Comparison of ENCODE assay signal across 1 cellular context in the genomic region with DNA sequence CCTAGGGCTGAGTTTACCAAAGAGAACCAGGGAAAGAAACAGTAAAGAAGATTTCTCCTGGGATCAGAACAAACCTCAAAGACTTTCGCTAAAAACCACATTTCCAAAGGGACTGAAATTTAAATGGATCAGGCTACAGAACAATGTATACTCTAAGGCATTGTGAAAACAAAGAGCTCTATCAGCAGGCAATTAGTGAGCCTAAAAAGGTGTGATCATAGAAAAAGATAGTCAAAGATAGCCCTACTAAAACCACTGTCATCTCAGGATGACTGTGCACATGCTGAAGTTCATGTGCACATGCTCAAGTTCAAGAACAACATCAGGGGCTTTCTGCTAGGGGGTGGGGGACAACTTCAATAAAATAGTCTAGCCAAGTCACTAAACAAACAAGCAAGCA.
A peak's percentile ranks its signal among the peaks of the same experiment; 100 is the strongest.
TF ChIP-seq lines count a peak whose summit lies in the region.

No MANE protein-coding gene starts in this region.

TF ChIP-seq in GM12878, 131 proteins besides CTCF, POLR2A, EP300 and RAD21 (continued from another document):
- TF ChIP-seq, protein P1, sequence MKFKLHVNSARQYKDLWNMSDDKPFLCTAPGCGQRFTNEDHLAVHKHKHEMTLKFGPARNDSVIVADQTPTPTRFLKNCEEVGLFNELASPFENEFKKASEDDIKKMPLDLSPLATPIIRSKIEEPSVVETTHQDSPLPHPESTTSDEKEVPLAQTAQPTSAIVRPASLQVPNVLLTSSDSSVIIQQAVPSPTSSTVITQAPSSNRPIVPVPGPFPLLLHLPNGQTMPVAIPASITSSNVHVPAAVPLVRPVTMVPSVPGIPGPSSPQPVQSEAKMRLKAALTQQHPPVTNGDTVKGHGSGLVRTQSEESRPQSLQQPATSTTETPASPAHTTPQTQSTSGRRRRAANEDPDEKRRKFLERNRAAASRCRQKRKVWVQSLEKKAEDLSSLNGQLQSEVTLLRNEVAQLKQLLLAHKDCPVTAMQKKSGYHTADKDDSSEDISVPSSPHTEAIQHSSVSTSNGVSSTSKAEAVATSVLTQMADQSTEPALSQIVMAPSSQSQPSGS (IDR thresholded peaks at IDR 0.05; ENCODE audit: low read length) = no peak
- no peak for TF ChIP-seq NR2C1 (IDR thresholded peaks at IDR 0.05)
- TF ChIP-seq SIX5 (IDR thresholded peaks at IDR 0.05; ENCODE audit: low read depth, low read length, severe bottlenecking) = no peak
- TF ChIP-seq CBX5 (IDR thresholded peaks at IDR 0.05; ENCODE audit: low read depth) = no peak
- no peak for TF ChIP-seq HDAC2 (IDR thresholded peaks at IDR 0.05)
- no peak for TF ChIP-seq TARDBP (IDR thresholded peaks at IDR 0.05; ENCODE audit: borderline replicate concordance)
- TF ChIP-seq, protein P2, sequence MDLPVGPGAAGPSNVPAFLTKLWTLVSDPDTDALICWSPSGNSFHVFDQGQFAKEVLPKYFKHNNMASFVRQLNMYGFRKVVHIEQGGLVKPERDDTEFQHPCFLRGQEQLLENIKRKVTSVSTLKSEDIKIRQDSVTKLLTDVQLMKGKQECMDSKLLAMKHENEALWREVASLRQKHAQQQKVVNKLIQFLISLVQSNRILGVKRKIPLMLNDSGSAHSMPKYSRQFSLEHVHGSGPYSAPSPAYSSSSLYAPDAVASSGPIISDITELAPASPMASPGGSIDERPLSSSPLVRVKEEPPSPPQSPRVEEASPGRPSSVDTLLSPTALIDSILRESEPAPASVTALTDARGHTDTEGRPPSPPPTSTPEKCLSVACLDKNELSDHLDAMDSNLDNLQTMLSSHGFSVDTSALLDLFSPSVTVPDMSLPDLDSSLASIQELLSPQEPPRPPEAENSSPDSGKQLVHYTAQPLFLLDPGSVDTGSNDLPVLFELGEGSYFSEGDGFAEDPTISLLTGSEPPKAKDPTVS (IDR thresholded peaks at IDR 0.05; ENCODE audit: low read depth, low read length) = no peak
- TF ChIP-seq HDGF (IDR thresholded peaks at IDR 0.05) = no peak
- TF ChIP-seq TBL1XR1 (IDR thresholded peaks at IDR 0.05; ENCODE audit: low read depth, low read length) = no peak
- TF ChIP-seq, protein P3, sequence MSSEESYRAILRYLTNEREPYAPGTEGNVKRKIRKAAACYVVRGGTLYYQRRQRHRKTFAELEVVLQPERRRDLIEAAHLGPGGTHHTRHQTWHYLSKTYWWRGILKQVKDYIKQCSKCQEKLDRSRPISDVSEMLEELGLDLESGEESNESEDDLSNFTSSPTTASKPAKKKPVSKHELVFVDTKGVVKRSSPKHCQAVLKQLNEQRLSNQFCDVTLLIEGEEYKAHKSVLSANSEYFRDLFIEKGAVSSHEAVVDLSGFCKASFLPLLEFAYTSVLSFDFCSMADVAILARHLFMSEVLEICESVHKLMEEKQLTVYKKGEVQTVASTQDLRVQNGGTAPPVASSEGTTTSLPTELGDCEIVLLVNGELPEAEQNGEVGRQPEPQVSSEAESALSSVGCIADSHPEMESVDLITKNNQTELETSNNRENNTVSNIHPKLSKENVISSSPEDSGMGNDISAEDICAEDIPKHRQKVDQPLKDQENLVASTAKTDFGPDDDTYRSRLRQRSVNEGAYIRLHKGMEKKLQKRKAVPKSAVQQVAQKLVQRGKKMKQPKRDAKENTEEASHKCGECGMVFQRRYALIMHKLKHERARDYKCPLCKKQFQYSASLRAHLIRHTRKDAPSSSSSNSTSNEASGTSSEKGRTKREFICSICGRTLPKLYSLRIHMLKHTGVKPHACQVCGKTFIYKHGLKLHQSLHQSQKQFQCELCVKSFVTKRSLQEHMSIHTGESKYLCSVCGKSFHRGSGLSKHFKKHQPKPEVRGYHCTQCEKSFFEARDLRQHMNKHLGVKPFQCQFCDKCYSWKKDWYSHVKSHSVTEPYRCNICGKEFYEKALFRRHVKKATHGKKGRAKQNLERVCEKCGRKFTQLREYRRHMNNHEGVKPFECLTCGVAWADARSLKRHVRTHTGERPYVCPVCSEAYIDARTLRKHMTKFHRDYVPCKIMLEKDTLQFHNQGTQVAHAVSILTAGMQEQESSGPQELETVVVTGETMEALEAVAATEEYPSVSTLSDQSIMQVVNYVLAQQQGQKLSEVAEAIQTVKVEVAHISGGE (CRISPR knock-in tag; IDR thresholded peaks at IDR 0.05) = no peak
- no peak for TF ChIP-seq CHD1 (IDR thresholded peaks at IDR 0.05; ENCODE audit: low read depth, low read length)
- TF ChIP-seq RBBP5 (conservative IDR thresholded peaks at IDR 0.05) = no peak
- no peak for TF ChIP-seq SMAD1 (IDR thresholded peaks at IDR 0.05; ENCODE audit: low read depth, partially characterized antibody)
- TF ChIP-seq YY1 (IDR thresholded peaks at IDR 0.05; ENCODE audit: low read depth, low read length) = no peak
- no peak for TF ChIP-seq NFYA (IDR thresholded peaks at IDR 0.05; ENCODE audit: borderline replicate concordance, low read depth, low read length)
- TF ChIP-seq PML (IDR thresholded peaks at IDR 0.05; ENCODE audit: low read length) = no peak
- TF ChIP-seq EZH2 (IDR thresholded peaks at IDR 0.05; ENCODE audit: borderline replicate concordance, control insufficient read depth, low read depth, low read length) = no peak
- peak; percentile 73; the same call in 1 of the 2 replicates for TF ChIP-seq BACH1 (IDR thresholded peaks at IDR 0.05; ENCODE audit: borderline replicate concordance)
